In genomic region chr2:109557309-109557708, GRCh38 we compare ENCODE assay signal across 1 cellular context.
TF ChIP-seq lines count a peak whose summit lies in the region.

No MANE protein-coding gene starts in this region.

TF ChIP-seq in liver, 16 proteins besides CTCF, POLR2A, EP300 and RAD21 (continued from another document):
- TF ChIP-seq ZBTB33 (IDR thresholded peaks at IDR 0.05): peak; percentile 18
